In genomic region chr9:136625101-136626065, GRCh38 we compare ENCODE assay signal across 10 cellular contexts. TPM values are rescaled to one million over a fixed set of nuclear protein-coding genes. Genes with fewer than 3 reads are reported as not detected.
A peak's percentile ranks its signal among the peaks of the same experiment; 100 is the strongest.
DNase-seq lines count a peak whose midpoint lies in the region; FAIRE-seq and TF ChIP-seq lines count a peak whose summit lies in the region.
"Had no signal": no experiment of that assay in that cellular context is flagged by ENCODE, and none has a peak within 500 bp of the region (broad histone marks: within the 10 kb centered on the region; RNA-seq: fewer than 3 reads in every experiment).

No MANE protein-coding gene starts in this region.

- H3K9ac ChIP-seq in adipocyte (ENCODE audit: low read length) (no peak overlapping the region), subcutaneous abdominal adipose tissue (ENCODE audit: low read length in 5 of 5) (peak overlapping the region in 3 of 5 donors; percentile 13 to 68 (median 23))

- H3K9me3 ChIP-seq in A673 (ENCODE audit: low read depth, low read length, poor library complexity, severe bottlenecking) = no peaks in the 10 kb centered on the region
- no peaks in the 10 kb centered on the region for H3K9me3 ChIP-seq in adipocyte (ENCODE audit: control insufficient read depth, low read length)
- H3K9me3 ChIP-seq in hepatocyte (ENCODE audit: low read depth) = no peaks in the 10 kb centered on the region
- H3K9me3 ChIP-seq in subcutaneous abdominal adipose tissue (ENCODE audit: control insufficient read depth in 5 of 5, low read length in 5 of 5) = no peaks in the 10 kb centered on the region
- H3K9me3 ChIP-seq: breast epithelium had no signal

- no peaks in the 10 kb centered on the region for H3K9me2 ChIP-seq in hepatocyte (replicated peaks; ENCODE audit: insufficient read depth)

- no TSS peak for BruUV-seq in A673 (replicated peaks; lab: Mats Ljungman, UMichigan)

- H2AFZ ChIP-seq in hepatocyte = no peak overlapping the region

- H3K36me3 ChIP-seq in A673 (ENCODE audit: insufficient read depth, low read length, poor library complexity, severe bottlenecking) (no peaks in the 10 kb centered on the region), H7 (replicated peaks; ENCODE audit: control insufficient read depth, insufficient read depth, low read length) (no peaks in the 10 kb centered on the region), adipocyte (ENCODE audit: control insufficient read depth, insufficient read depth, low read length, severe bottlenecking) (no peaks in the 10 kb centered on the region), hepatocyte (replicated peaks; ENCODE audit: insufficient read depth, low read depth) (no peaks in the 10 kb centered on the region), subcutaneous abdominal adipose tissue (ENCODE audit: control insufficient read depth in 5 of 5, insufficient read depth in 5 of 5, low read length in 5 of 5) (no peaks in the 10 kb centered on the region)
- H3K36me3 ChIP-seq: breast epithelium had no signal

- WGBS in hepatocyte (ENCODE audit: low lambda C conversion rate, missing lambda C conversion rate) = 40% methylated on average over 16 of the region's 19 CpGs

- H3K27ac ChIP-seq in A673 (ENCODE audit: low read depth, low read length, poor library complexity, severe bottlenecking) = no peak overlapping the region
- no peak overlapping the region for H3K27ac ChIP-seq in hepatocyte
- peak overlapping the region; percentile 24 for H3K27ac ChIP-seq in subcutaneous abdominal adipose tissue (ENCODE audit: low read depth, low read length)

- intact Hi-C loops in A673 (cut with micrococcal nuclease; ENCODE audit: unreplicated experiment) = loop anchor here (10.0 kb wide), 1 partner anchor 81 kb away; the partner anchor contains the start of gene NOTCH1

- H3K4me3 ChIP-seq in A673 (ENCODE audit: low read depth, low read length, poor library complexity, severe bottlenecking) (no peak overlapping the region), H7 (ENCODE audit: insufficient read depth, low read depth, low read length) (no peak overlapping the region), adipocyte (ENCODE audit: low read length) (no peak overlapping the region), hepatocyte (no peak overlapping the region), subcutaneous abdominal adipose tissue (ENCODE audit: low read depth in 1 of 5, low read length in 5 of 5) (peak overlapping the region in 3 of 5 donors; percentile 2 to 14 (median 7))

- H3K27me3 ChIP-seq in A673 (replicated peaks; ENCODE audit: insufficient read depth, low read depth, low read length, poor library complexity) (no peaks in the 10 kb centered on the region), H7 (ENCODE audit: control insufficient read depth, insufficient read depth, low read length) (no peaks in the 10 kb centered on the region), adipocyte (replicated peaks; ENCODE audit: control insufficient read depth, insufficient read depth, low read length) (peaks cover 26% of the 10 kb centered on the region), hepatocyte (no peaks in the 10 kb centered on the region), subcutaneous abdominal adipose tissue (ENCODE audit: control insufficient read depth in 5 of 5, insufficient read depth in 4 of 5, low read length in 5 of 5) (no peaks in the 10 kb centered on the region)
- H3K27me3 ChIP-seq: breast epithelium had no signal

- no peak for FAIRE-seq in GM12892 (lab: Jason Lieb, UNC)
- FAIRE-seq: GM18507 had no signal

- no peak overlapping the region for H3K4me2 ChIP-seq in hepatocyte

- no peak for TF ChIP-seq POLR2A in GM12892 (IDR thresholded peaks at IDR 0.05; ENCODE audit: low read depth, low read length)

- CTCF ChIA-PET in A673 (lab: Charles Lee) = interaction anchor here (0.7 to 1.4 kb wide), 4 partner anchors 95 to 141 kb away, joined by 3 to 10 read pairs (median 4); no protein-coding TSS in a partner anchor

- TF ChIP-seq CTCF in A673 (conservative IDR thresholded peaks at IDR 0.05; ENCODE audit: low read depth, low read length) (peak; percentile 52), hepatocyte (IDR thresholded peaks at IDR 0.05; ENCODE audit: poor library complexity) (peak; percentile 63)

- POLR2A ChIA-PET in A673 (lab: Charles Lee; ENCODE audit: low non-redundant PET) = no interaction called here

- H4K20me1 ChIP-seq in hepatocyte (ENCODE audit: insufficient read depth, poor library complexity, severe bottlenecking) = no peaks in the 10 kb centered on the region

- no peaks in the 10 kb centered on the region for H3K79me2 ChIP-seq in hepatocyte

- DNase-seq in A673 (ENCODE audit: low spot score) = peak; percentile 73
- peak; percentile 92 for DNase-seq in H7
- peak; percentile 62 for DNase-seq in adipocyte (ENCODE audit: low read depth)
- DNase-seq in hepatocyte (ENCODE audit: low spot score) = peak; percentile 80
- DNase-seq in GM12892 (ENCODE audit: insufficient read length) = no peak
- DNase-seq in stimulated activated CD4-positive, alpha-beta T cell treated with anti-CD3 and anti-CD28 coated beads, Interleukin-4, amount 100 ng/mL, for 4 hours = no peak
- DNase-seq in stimulated activated CD4-positive, alpha-beta T cell treated with anti-CD3 and anti-CD28 coated beads, Interleukin-2, amount 100 ng/mL, for 24 hours = no peak

- H3K4me1 ChIP-seq in A673 (ENCODE audit: insufficient read depth, low read length, poor library complexity, severe bottlenecking) (peaks cover 19% of the 10 kb centered on the region), adipocyte (ENCODE audit: control insufficient read depth, insufficient read depth, low read length) (no peaks in the 10 kb centered on the region), hepatocyte (ENCODE audit: insufficient read depth) (peaks cover 51% of the 10 kb centered on the region), subcutaneous abdominal adipose tissue (ENCODE audit: control insufficient read depth in 5 of 5, insufficient read depth in 5 of 5, low read length in 5 of 5) (peaks cover 13 to 50% (median 36%) of the 10 kb centered on the region in 5 donors)

RNA-seq across cellular contexts. Expression of gene EGFL7, which starts 37.3 kb away (rescaled TPM):
- total RNA-seq in A673 (2021) (79.5 and 98.5 TPM in 2 replicates), hepatocyte (50.0 and 52.9 TPM in 2 replicates)
- 68.5 and 87.3 TPM in 2 replicates for total RNA-seq in H7 (2014; rRNA removed; shearing (Covaris generic))
- polyA plus RNA-seq in hepatocyte = 82.5 and 82.6 TPM in 2 replicates
- not detected for polyA plus RNA-seq in GM12892 (2012; ENCODE audit: missing spikeins)

Comparison
In these comparisons a context has a peak if more than half of its experiments do, and no peak if none do; other contexts are left out.
1. DNase-seq: peak in A673 (single experiment), H7 (single experiment), adipocyte (single experiment) and hepatocyte (single experiment); none in GM12892 (single experiment), stimulated activated CD4-positive, alpha-beta T cell treated with anti-CD3 and anti-CD28 coated beads, Interleukin-4, amount 100 ng/mL, for 4 hours (0 of 2) and stimulated activated CD4-positive, alpha-beta T cell treated with anti-CD3 and anti-CD28 coated beads, Interleukin-2, amount 100 ng/mL, for 24 hours (0 of 2).
2. H3K4me3 ChIP-seq: peak in subcutaneous abdominal adipose tissue (3 of 5); none in A673 (single experiment), H7 (single experiment), adipocyte (single experiment) and hepatocyte (single experiment).